Comparison of ENCODE assay signal across 26 cellular contexts in the genomic region with DNA sequence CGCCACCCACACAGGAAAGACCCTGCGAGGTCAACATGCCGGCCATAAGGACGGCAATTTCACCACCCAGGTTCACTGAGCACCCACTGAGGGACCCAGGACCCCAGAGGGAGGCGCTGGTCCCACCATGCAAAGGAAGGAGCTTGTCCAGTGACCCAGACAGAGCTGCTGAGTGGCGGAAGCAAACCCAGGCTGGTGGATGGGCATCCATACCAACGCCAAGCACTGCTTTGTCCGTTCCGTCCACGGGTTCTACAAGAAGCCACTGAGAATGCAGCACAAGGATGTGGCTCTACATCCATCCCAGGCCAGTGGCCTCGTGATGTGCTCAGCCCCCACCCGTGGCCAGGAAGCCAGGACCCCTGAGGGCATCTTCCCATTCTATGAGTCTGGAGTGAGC.
"Had no signal": no experiment of that assay in that cellular context is flagged by ENCODE, and none has a peak within 500 bp of the region (broad histone marks: within the 10 kb centered on the region; RNA-seq: fewer than 3 reads in every experiment).

No MANE protein-coding gene starts in this region.

- ATAC-seq: naive thymus-derived CD8-positive, alpha-beta T cell; natural killer cell treated with Interleukin-12 subunit alpha and Interleukin-12 subunit beta and Interleukin-15 and Interleukin-18, amount 100 ng/mL, for 72 hours; pancreas; stimulated activated memory B cell treated with anti-CD40 and anti-IgM and Interleukin-4, amounts not matched to agents 10 μg/mL and 1 μg/mL and 100 μg/mL, for 72 hours; stimulated activated naive CD8-positive, alpha-beta T cell treated with anti-CD3 and anti-CD28 coated beads, Interleukin-15, amount 100 ng/mL, for 72 hours; stimulated activated naive CD8-positive, alpha-beta T cell treated with anti-CD3 and anti-CD28 coated beads, Interleukin-15, Interleukin-2, amounts not matched to agents 100 U/mL and 50 U/mL, for 24 hours had no signal

- H2AFZ ChIP-seq: neural progenitor cell had no signal

- H3K4me1 ChIP-seq: neural progenitor cell, pancreas, prostate gland, right lobe of liver, sigmoid colon, suprapubic skin, testis, tibial artery, transverse colon, upper lobe of right lung, uterus had no signal

- H3K36me3 ChIP-seq: neural progenitor cell, uterus had no signal

- H3K9ac ChIP-seq: neural progenitor cell had no signal

- FAIRE-seq: pancreas, small intestine had no signal

- H3K27ac ChIP-seq: neural progenitor cell, pancreas, prostate gland, right lobe of liver, sigmoid colon, suprapubic skin, testis, tibial artery, transverse colon, upper lobe of right lung, uterus had no signal

- H3K9me3 ChIP-seq: pancreas, prostate gland, right lobe of liver, sigmoid colon, suprapubic skin, testis, tibial artery, transverse colon, upper lobe of right lung, uterus had no signal

- H3K4me3 ChIP-seq: neural progenitor cell, pancreas, prostate gland, right lobe of liver, sigmoid colon, suprapubic skin, testis, tibial artery, transverse colon, upper lobe of right lung, uterus had no signal

- H3K27me3 ChIP-seq: neural progenitor cell, pancreas, right lobe of liver, sigmoid colon, suprapubic skin, testis, tibial artery, transverse colon, upper lobe of right lung, uterus had no signal

- H3K4me2 ChIP-seq: neural progenitor cell had no signal

- DNase-seq: naive B cell; naive thymus-derived CD8-positive, alpha-beta T cell; occipital lobe; pancreas; right cardiac atrium; right lobe of liver; sigmoid colon; small intestine; stimulated activated CD4-positive, alpha-beta T cell treated with anti-CD3 and anti-CD28 coated beads, Interleukin-15, amount 100 ng/mL, for 24 hours; stimulated activated CD4-positive, alpha-beta T cell treated with anti-CD3 and anti-CD28 coated beads, Interleukin-2, amount 100 ng/mL, for 24 hours; stimulated activated CD4-positive, alpha-beta T cell treated with anti-CD3 and anti-CD28 coated beads, Interleukin-2, amount 100 ng/mL, for 48 hours; stimulated activated CD4-positive, alpha-beta T cell treated with anti-CD3 and anti-CD28 coated beads, Interleukin-4, amount 100 ng/mL, for 24 hours; stimulated activated naive CD4-positive, alpha-beta T cell; stimulated activated naive CD8-positive, alpha-beta T cell treated with anti-CD3 and anti-CD28 coated beads, Interleukin-15, amount 100 ng/mL, for 72 hours; stimulated activated naive CD8-positive, alpha-beta T cell treated with anti-CD3 and anti-CD28 coated beads, Interleukin-15, Interleukin-2, amounts not matched to agents 100 U/mL and 50 U/mL, for 24 hours; substantia nigra; testis; tibial artery; transverse colon; upper lobe of right lung; uterus had no signal
